ENCODE assay signal across 8 cellular contexts in genomic region chr19:16714702-16715294, GRCh38. TPM values are rescaled to one million over a fixed set of nuclear protein-coding genes. Genes with fewer than 3 reads are reported as not detected.
DNase-seq lines count a peak whose midpoint lies in the region; ATAC-seq and TF ChIP-seq lines count a peak whose summit lies in the region.

No MANE protein-coding gene starts in this region.

- H3K4me3 ChIP-seq in AG04449 (ENCODE audit: low read depth, low read length) (no peak overlapping the region), GM12875 (ENCODE audit: low read depth, low read length) (no peak overlapping the region), thyroid gland (replicated peaks in 1 of 3) (no peak overlapping the region)

- intact Hi-C loops in thyroid gland (cut with DNase I), result no loop called here

- peaks cover 4% of the 10 kb centered on the region for H3K27me3 Mint-ChIP-seq in activated CD4-positive, alpha-beta memory T cell treated with anti-CD3 and anti-CD28 coated beads, Interleukin-2, amount 10 ng/mL, durations not matched to agents 7 days and 5 days
- no peaks in the 10 kb centered on the region for H3K27me3 Mint-ChIP-seq in naive B cell

- H3K9me3 Mint-ChIP-seq in activated CD4-positive, alpha-beta memory T cell treated with anti-CD3 and anti-CD28 coated beads, Interleukin-2, amount 10 ng/mL, durations not matched to agents 7 days and 5 days, result no peaks in the 10 kb centered on the region
- H3K9me3 Mint-ChIP-seq in naive B cell, result no peaks in the 10 kb centered on the region

- POLR2A ChIA-PET in AG04449 (lab: Yijun Ruan, JAX), result no interaction called here
- POLR2A ChIA-PET in activated CD4-positive, alpha-beta memory T cell treated with anti-CD3 and anti-CD28 coated beads, Interleukin-2, amount 10 ng/mL, durations not matched to agents 7 days and 5 days (lab: Charles Lee), result no interaction called here

- no peak for DNase-seq in AG04449 (ENCODE audit: low read depth, low spot score)
- DNase-seq in NCI-H460 (ENCODE audit: extremely low read depth, low read depth), result peak; percentile 28
- peak; percentile 61 for DNase-seq in activated CD4-positive, alpha-beta memory T cell treated with anti-CD3 and anti-CD28 coated beads, Interleukin-2, amount 10 ng/mL, durations not matched to agents 7 days and 5 days
- peak; percentile 18 for DNase-seq in epidermal melanocyte (ENCODE audit: insufficient read length, low spot score)
- peak; percentile 48 for DNase-seq in naive B cell
- peak; percentile 24 to 55 for DNase-seq in thyroid gland

- peaks cover 0 to 14% of the 10 kb centered on the region in 2 donors for H3K4me1 ChIP-seq in thyroid gland

- H3K27ac ChIP-seq in thyroid gland, result no peak overlapping the region

- CTCF ChIA-PET in AG04449 (lab: Yijun Ruan, JAX), result interaction anchor here (0.7 to 2.1 kb wide), 12 partner anchors 9 to 344 kb away, joined by 3 to 15 read pairs (median 4); no protein-coding TSS in a partner anchor
- CTCF ChIA-PET in activated CD4-positive, alpha-beta memory T cell treated with anti-CD3 and anti-CD28 coated beads, Interleukin-2, amount 10 ng/mL, durations not matched to agents 7 days and 5 days (lab: Charles Lee), result interaction anchor here (0.6 to 1.6 kb wide), 8 partner anchors 8 to 103 kb away, joined by 3 to 5 read pairs (median 4); partner anchors contain the start of gene SMIM7

- no peak overlapping the region for H3K4me3 Mint-ChIP-seq in activated CD4-positive, alpha-beta memory T cell treated with anti-CD3 and anti-CD28 coated beads, Interleukin-2, amount 10 ng/mL, durations not matched to agents 7 days and 5 days
- peak overlapping the region; percentile 5 to 90 (median 58) for H3K4me3 Mint-ChIP-seq in naive B cell

- no peak for TF ChIP-seq POLR2A in thyroid gland (IDR thresholded peaks at IDR 0.05)

- no peaks in the 10 kb centered on the region for H3K27me3 ChIP-seq in thyroid gland

- H3K36me3 Mint-ChIP-seq in activated CD4-positive, alpha-beta memory T cell treated with anti-CD3 and anti-CD28 coated beads, Interleukin-2, amount 10 ng/mL, durations not matched to agents 7 days and 5 days (ENCODE audit: low read depth), result no peaks in the 10 kb centered on the region
- no peaks in the 10 kb centered on the region for H3K36me3 Mint-ChIP-seq in naive B cell

- TF ChIP-seq CTCF in AG04449 (IDR thresholded peaks at IDR 0.05; ENCODE audit: insufficient read depth, low read length, missing control alignments) (peak; percentile 80), GM12875 (IDR thresholded peaks at IDR 0.05; ENCODE audit: borderline replicate concordance, insufficient read depth, low read depth, low read length) (peak; percentile 88), thyroid gland (IDR thresholded peaks at IDR 0.05) (peak; percentile 47 to 89 (median 79))

- ATAC-seq in naive B cell (ENCODE audit: low read depth in 2 of 2), result peak; percentile 4 to 22
- ATAC-seq in HG02759 (IDR thresholded peaks at IDR 0.05; ENCODE audit: unreplicated experiment), result no peak

- H3K4me1 Mint-ChIP-seq in activated CD4-positive, alpha-beta memory T cell treated with anti-CD3 and anti-CD28 coated beads, Interleukin-2, amount 10 ng/mL, durations not matched to agents 7 days and 5 days, result no peaks in the 10 kb centered on the region
- H3K4me1 Mint-ChIP-seq in naive B cell, result peaks cover 25 to 79% (median 42%) of the 10 kb centered on the region in 3 donors

- no peaks in the 10 kb centered on the region for H3K9me3 ChIP-seq in thyroid gland

- WGBS in thyroid gland, 2 donors, result 20 to 22% methylated on average over 14 of the region's 14 CpGs

- H3K27ac Mint-ChIP-seq in activated CD4-positive, alpha-beta memory T cell treated with anti-CD3 and anti-CD28 coated beads, Interleukin-2, amount 10 ng/mL, durations not matched to agents 7 days and 5 days, result no peak overlapping the region
- H3K27ac Mint-ChIP-seq in naive B cell, result peak overlapping the region; percentile 23 to 97 (median 88)

- H3K36me3 ChIP-seq in thyroid gland, result no peaks in the 10 kb centered on the region

RNA-seq across cellular contexts. Expression of gene NWD1, which starts 4.8 kb away (rescaled TPM):
- 0.05 TPM in 1 of 2 replicates, not detected in the other for total RNA-seq in NCI-H460 (2014; rRNA removed; shearing (Covaris generic))
- polyA plus RNA-seq in NCI-H460 (2014; cell fraction: nucleus; rRNA removed), result not detected in 2 replicates
- total RNA-seq in activated CD4-positive, alpha-beta memory T cell treated with anti-CD3 and anti-CD28 coated beads, Interleukin-2, amount 10 ng/mL, durations not matched to agents 7 days and 5 days, result not detected
- polyA plus RNA-seq in naive B cell (ENCODE audit: low read depth in 6 of 6), result under 1 TPM in 2 of 6 donors, not detected in 4; 0.17 to 0.18 TPM
- 1 to 10 TPM in 2 of 4 donors, under 1 TPM in 2; 0.38 to 4.9 (median 1.3) TPM for total RNA-seq in thyroid gland

RNA-seq across cellular contexts. Expression of gene TMEM38A, which starts 53.9 kb away (rescaled TPM):
- total RNA-seq in NCI-H460 (2014; rRNA removed; shearing (Covaris generic)), result 0.40 and 0.94 TPM in 2 replicates
- 0.54 and 0.80 TPM in 2 replicates for polyA plus RNA-seq in NCI-H460 (2014; cell fraction: nucleus; rRNA removed)
- total RNA-seq in activated CD4-positive, alpha-beta memory T cell treated with anti-CD3 and anti-CD28 coated beads, Interleukin-2, amount 10 ng/mL, durations not matched to agents 7 days and 5 days, result 1 to 10 TPM; 1.4 TPM
- polyA plus RNA-seq in naive B cell (ENCODE audit: low read depth in 6 of 6), result 10 to 100 TPM; 13.7 to 18.6 (median 16.6) TPM
- total RNA-seq in thyroid gland, result 1 to 10 TPM; 3.2 to 7.8 (median 5.6) TPM

RNA-seq across cellular contexts. Expression of gene SMIM7, which starts 54.9 kb away (rescaled TPM):
- 96.1 and 96.5 TPM in 2 replicates for total RNA-seq in NCI-H460 (2014; rRNA removed; shearing (Covaris generic))
- polyA plus RNA-seq in NCI-H460 (2014; cell fraction: nucleus; rRNA removed), result 60.0 and 88.2 TPM in 2 replicates
- total RNA-seq in activated CD4-positive, alpha-beta memory T cell treated with anti-CD3 and anti-CD28 coated beads, Interleukin-2, amount 10 ng/mL, durations not matched to agents 7 days and 5 days, result 10 to 100 TPM; 52.6 to 60.6 TPM
- polyA plus RNA-seq in naive B cell (ENCODE audit: low read depth in 6 of 6), result 10 to 100 TPM; 41.0 to 84.2 (median 69.1) TPM
- total RNA-seq in thyroid gland, result 100 to 1,000 TPM in 2 of 4 donors, 10 to 100 TPM in 2; 80.9 to 171 (median 119) TPM
